ENCODE assay signal across 8 cellular contexts in the genomic region with DNA sequence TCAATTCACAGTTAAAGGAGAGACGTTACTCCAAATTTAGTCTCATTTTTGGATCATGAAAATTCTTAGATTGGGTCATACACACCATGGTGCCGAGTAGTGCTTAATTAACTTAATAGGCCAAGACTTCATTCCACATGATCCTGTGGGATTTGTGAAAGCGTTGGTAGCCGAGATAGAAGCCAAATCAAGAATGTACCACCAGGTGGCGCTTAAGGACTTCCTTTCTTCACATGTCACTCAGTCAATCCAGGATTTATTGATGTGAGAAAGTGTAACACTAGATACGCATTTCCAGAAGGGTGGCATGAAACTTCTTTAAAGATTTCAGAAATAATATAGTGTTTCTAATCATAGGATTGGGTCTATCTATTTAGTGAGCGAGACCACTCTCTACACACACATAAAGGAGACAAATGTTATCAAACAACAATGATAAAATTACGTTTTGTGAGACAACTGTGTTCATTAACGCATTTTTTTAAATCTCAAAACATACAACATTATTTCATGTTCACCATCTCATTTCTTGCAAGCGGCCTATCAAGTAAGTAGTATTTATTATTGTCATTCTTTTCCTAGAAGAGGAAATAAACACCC.
DNase-seq lines count a peak whose midpoint lies in the region; ATAC-seq and TF ChIP-seq lines count a peak whose summit lies in the region.

No MANE protein-coding gene starts in this region.

- no peaks in the 10 kb centered on the region for H3K9me3 Mint-ChIP-seq in activated CD8-positive, alpha-beta memory T cell treated with anti-CD3 and anti-CD28 coated beads, Interleukin-2, amount 10 ng/mL, durations not matched to agents 7 days and 5 days (ENCODE audit: low read depth)
- H3K9me3 Mint-ChIP-seq in endothelial cell (ENCODE audit: unreplicated experiment) (peaks cover 19% of the 10 kb centered on the region), nephron (no peaks in the 10 kb centered on the region)
- H3K9me3 Mint-ChIP-seq in stimulated activated memory B cell treated with anti-CD40 and anti-IgM and Interleukin-4, amounts not matched to agents 10 μg/mL and 1 μg/mL and 100 μg/mL, for 72 hours, result no peaks in the 10 kb centered on the region

- peak; percentile 76 for TF ChIP-seq CTCF in LNCAP (IDR thresholded peaks at IDR 0.05)
- TF ChIP-seq CTCF in RWPE1 (conservative IDR thresholded peaks at IDR 0.05; ENCODE audit: low read depth), result peak; percentile 20; the same call in 1 of the 2 replicates
- TF ChIP-seq CTCF in endothelial cell (IDR thresholded peaks at IDR 0.05; ENCODE audit: unreplicated experiment), result no peak
- TF ChIP-seq CTCF in nephron (IDR thresholded peaks at IDR 0.05; ENCODE audit: unreplicated experiment in 3 of 3), result peak; percentile 70 to 91 (median 78)

- peak; percentile 43 for DNase-seq in activated CD8-positive, alpha-beta memory T cell treated with anti-CD3 and anti-CD28 coated beads, Interleukin-2, amount 10 ng/mL, durations not matched to agents 7 days and 5 days
- no peak for DNase-seq in activated CD8-positive, alpha-beta memory T cell treated with anti-CD3 and anti-CD28 coated beads for 24 hours
- DNase-seq in RWPE1 (ENCODE audit: low spot score), result no peak
- peak; percentile 4 for DNase-seq in endothelial cell (ENCODE audit: low spot score)

- H3K27me3 Mint-ChIP-seq in activated CD8-positive, alpha-beta memory T cell treated with anti-CD3 and anti-CD28 coated beads, Interleukin-2, amount 10 ng/mL, durations not matched to agents 7 days and 5 days, result no peaks in the 10 kb centered on the region
- peaks cover 2% of the 10 kb centered on the region for H3K27me3 Mint-ChIP-seq in endothelial cell (ENCODE audit: unreplicated experiment)
- no peaks in the 10 kb centered on the region for H3K27me3 Mint-ChIP-seq in nephron (ENCODE audit: low read depth)
- H3K27me3 Mint-ChIP-seq in stimulated activated memory B cell treated with anti-CD40 and anti-IgM and Interleukin-4, amounts not matched to agents 10 μg/mL and 1 μg/mL and 100 μg/mL, for 72 hours, result peaks cover 11% of the 10 kb centered on the region

- H3K27ac ChIP-seq in RWPE1, result no peak overlapping the region

- H3K27ac Mint-ChIP-seq in activated CD8-positive, alpha-beta memory T cell treated with anti-CD3 and anti-CD28 coated beads, Interleukin-2, amount 10 ng/mL, durations not matched to agents 7 days and 5 days, result no peak overlapping the region
- H3K27ac Mint-ChIP-seq in endothelial cell (ENCODE audit: unreplicated experiment), result no peak overlapping the region
- no peak overlapping the region for H3K27ac Mint-ChIP-seq in nephron
- no peak overlapping the region for H3K27ac Mint-ChIP-seq in stimulated activated memory B cell treated with anti-CD40 and anti-IgM and Interleukin-4, amounts not matched to agents 10 μg/mL and 1 μg/mL and 100 μg/mL, for 72 hours

- no peaks in the 10 kb centered on the region for H3K36me3 Mint-ChIP-seq in activated CD8-positive, alpha-beta memory T cell treated with anti-CD3 and anti-CD28 coated beads, Interleukin-2, amount 10 ng/mL, durations not matched to agents 7 days and 5 days
- H3K36me3 Mint-ChIP-seq in endothelial cell (ENCODE audit: low read depth, unreplicated experiment), result no peaks in the 10 kb centered on the region
- H3K36me3 Mint-ChIP-seq in nephron (ENCODE audit: low read depth), result no peaks in the 10 kb centered on the region
- H3K36me3 Mint-ChIP-seq in stimulated activated memory B cell treated with anti-CD40 and anti-IgM and Interleukin-4, amounts not matched to agents 10 μg/mL and 1 μg/mL and 100 μg/mL, for 72 hours, result no peaks in the 10 kb centered on the region

- no peak overlapping the region for H3K4me3 Mint-ChIP-seq in activated CD8-positive, alpha-beta memory T cell treated with anti-CD3 and anti-CD28 coated beads, Interleukin-2, amount 10 ng/mL, durations not matched to agents 7 days and 5 days
- H3K4me3 Mint-ChIP-seq in endothelial cell (ENCODE audit: unreplicated experiment), result no peak overlapping the region
- H3K4me3 Mint-ChIP-seq in nephron, result no peak overlapping the region
- no peak overlapping the region for H3K4me3 Mint-ChIP-seq in stimulated activated memory B cell treated with anti-CD40 and anti-IgM and Interleukin-4, amounts not matched to agents 10 μg/mL and 1 μg/mL and 100 μg/mL, for 72 hours

- POLR2A ChIA-PET in RWPE1 (lab: Yijun Ruan, JAX; ENCODE audit: low non-redundant PET), result no interaction called here

- no peaks in the 10 kb centered on the region for H3K4me1 Mint-ChIP-seq in activated CD8-positive, alpha-beta memory T cell treated with anti-CD3 and anti-CD28 coated beads, Interleukin-2, amount 10 ng/mL, durations not matched to agents 7 days and 5 days
- H3K4me1 Mint-ChIP-seq in endothelial cell (ENCODE audit: unreplicated experiment) (no peaks in the 10 kb centered on the region), nephron (no peaks in the 10 kb centered on the region)
- no peaks in the 10 kb centered on the region for H3K4me1 Mint-ChIP-seq in stimulated activated memory B cell treated with anti-CD40 and anti-IgM and Interleukin-4, amounts not matched to agents 10 μg/mL and 1 μg/mL and 100 μg/mL, for 72 hours

- CTCF ChIA-PET in activated CD8-positive, alpha-beta memory T cell treated with anti-CD3 and anti-CD28 coated beads, Interleukin-2, amount 10 ng/mL, durations not matched to agents 7 days and 5 days (lab: Charles Lee), result no interaction called here
- CTCF ChIA-PET in RWPE1 (lab: Yijun Ruan, JAX), result no interaction called here

- no peak for ATAC-seq in activated CD8-positive, alpha-beta memory T cell treated with anti-CD3 and anti-CD28 coated beads, Interleukin-2, amount 10 ng/mL, durations not matched to agents 7 days and 5 days
- ATAC-seq in GM21528 (IDR thresholded peaks at IDR 0.05; ENCODE audit: low FRiP score, unreplicated experiment), result peak; percentile 64
- ATAC-seq in stimulated activated memory B cell treated with anti-CD40 and anti-IgM and Interleukin-4, amounts not matched to agents 10 μg/mL and 1 μg/mL and 100 μg/mL, for 72 hours, result no peak

Comparison
In these comparisons a context has a peak if more than half of its experiments do, and no peak if none do; other contexts are left out.
1. DNase-seq: peak in activated CD8-positive, alpha-beta memory T cell treated with anti-CD3 and anti-CD28 coated beads, Interleukin-2, amount 10 ng/mL, durations not matched to agents 7 days and 5 days (single experiment) and endothelial cell (single experiment); none in activated CD8-positive, alpha-beta memory T cell treated with anti-CD3 and anti-CD28 coated beads for 24 hours (single experiment) and RWPE1 (single experiment).